8 cellular contexts compared by ENCODE assay signal in genomic region chr7:10973942-10974716, GRCh38. TPM values are rescaled to one million over a fixed set of nuclear protein-coding genes. Genes with fewer than 3 reads are reported as not detected.
DNase-seq lines count a peak whose midpoint lies in the region; ATAC-seq and TF ChIP-seq lines count a peak whose summit lies in the region.

No MANE protein-coding gene starts in this region.

- POLR2A ChIA-PET in OCI-LY7 (lab: Charles Lee), result interaction anchor here (0.6 to 2.6 kb wide), 6 partner anchors 9 to 99 kb away, joined by 3 to 29 read pairs (median 4); a partner anchor contains a TSS

- H3K4me1 ChIP-seq in OCI-LY7 (ENCODE audit: insufficient read depth, low read length, poor library complexity, severe bottlenecking), result peaks cover 33% of the 10 kb centered on the region

- H4K20me1 ChIP-seq in OCI-LY7 (ENCODE audit: insufficient read depth, low read length), result peaks cover 12% of the 10 kb centered on the region; the same call in 1 of the 2 replicates

- H3K36me3 ChIP-seq in OCI-LY7 (ENCODE audit: insufficient read depth, low read length), result peaks cover 36% of the 10 kb centered on the region

- ATAC-seq in HG03175 (IDR thresholded peaks at IDR 0.05; ENCODE audit: unreplicated experiment), result peak; percentile 22

- DNase-seq in COLO668 (lab: John Stamatoyannopoulos, UW; ENCODE audit: unreplicated experiment), result peak; percentile 74
- DNase-seq in GM19238 (ENCODE audit: insufficient read length, low spot score), result peak; percentile 15
- DNase-seq in OCI-LY7 (ENCODE audit: low spot score), result peak; percentile 41
- peak; percentile 45 for DNase-seq in amniotic epithelial cell (ENCODE audit: low read depth)
- DNase-seq in hypothalamus (lab: John Stamatoyannopoulos, UW), result peak in 26 of 51 donors; percentile 3 to 62 (median 32)
- peak; percentile 34 for DNase-seq in putamen (ENCODE audit: low spot score)
- no peak for DNase-seq in KG1 (lab: John Stamatoyannopoulos, UW)

- H3K79me2 ChIP-seq in OCI-LY7 (ENCODE audit: insufficient read depth, low read depth, low read length), result peaks cover 53% of the 10 kb centered on the region

- peak overlapping the region; percentile 98 for H3K4me3 ChIP-seq in OCI-LY7 (ENCODE audit: low read depth, low read length, poor library complexity, severe bottlenecking)

- H3K9me3 ChIP-seq in OCI-LY7 (ENCODE audit: low read length), result no peaks in the 10 kb centered on the region

- H3K4me2 ChIP-seq in OCI-LY7 (ENCODE audit: low read length), result peak overlapping the region; percentile 93

- H3K9me2 ChIP-seq in OCI-LY7 (ENCODE audit: insufficient read depth, low read length), result no peaks in the 10 kb centered on the region

- peak overlapping the region; percentile 67 for H3K27ac ChIP-seq in OCI-LY7 (ENCODE audit: low read depth, low read length, poor library complexity, severe bottlenecking)

- peak overlapping the region; percentile 80 for H2AFZ ChIP-seq in OCI-LY7 (ENCODE audit: low read length)

- TSS peak; percentile 65 for BruUV-seq in OCI-LY7 (replicated peaks; lab: Mats Ljungman, UMichigan)

- CTCF ChIA-PET in OCI-LY7 (lab: Charles Lee; ENCODE audit: unreplicated experiment), result interaction anchor here (1.0 kb wide), 1 partner anchor 33 kb away, joined by 3 read pairs; no protein-coding TSS in a partner anchor

- intact Hi-C loops in OCI-LY7 (cut with micrococcal nuclease; ENCODE audit: unreplicated experiment), result loop anchor here (1.0 kb wide), 1 partner anchor 34 kb away; a partner anchor contains a TSS

- TF ChIP-seq CTCF in OCI-LY7 (conservative IDR thresholded peaks at IDR 0.05; ENCODE audit: low read length), result no peak

RNA-seq across cellular contexts. Expression of gene PHF14, which starts 0.5 kb away (rescaled TPM):
- total RNA-seq in OCI-LY7 (2014; rRNA removed; shearing (Covaris generic)), result 39.9 and 44.0 TPM in 2 replicates
- 51.4 and 55.5 TPM in 2 replicates for total RNA-seq in OCI-LY7 (2022)
